Comparison of ENCODE assay signal across 19 cellular contexts in the genomic region with DNA sequence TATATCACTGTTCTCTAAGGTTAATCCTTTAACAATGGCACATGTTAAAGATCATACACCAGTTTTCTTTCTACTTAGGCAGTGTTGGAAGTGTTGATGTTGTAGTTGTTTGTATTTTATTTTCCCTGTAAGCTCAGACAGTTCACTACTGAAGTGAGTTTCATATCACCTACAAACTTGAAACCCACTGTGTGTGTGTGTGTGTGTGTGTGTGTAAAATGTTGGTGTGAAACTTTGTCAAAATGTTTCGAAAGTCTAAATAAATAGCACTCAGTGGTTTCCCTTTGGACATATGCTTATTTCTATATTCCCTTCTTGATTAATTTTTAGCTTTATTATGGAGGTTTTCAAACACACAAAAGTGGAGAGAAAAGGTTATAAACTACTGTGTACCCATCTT.
"Had no signal": no experiment of that assay in that cellular context is flagged by ENCODE, and none has a peak within 500 bp of the region (broad histone marks: within the 10 kb centered on the region; RNA-seq: fewer than 3 reads in every experiment).

No MANE protein-coding gene starts in this region.

- H3K27ac Mint-ChIP-seq: activated naive CD4-positive, alpha-beta T cell treated with anti-CD3 and anti-CD28 coated beads, Interleukin-2, amount 50 U/mL, for 72 hours; dendritic cell treated with granulocyte-macrophage colony-stimulating factor and Interleukin-4, amounts not matched to agents 40 ng/mL and 50 ng/mL, for 4 days; mesothelial cell of epicardium; natural killer cell; stimulated activated naive B cell treated with anti-CD40 and anti-IgM and Interleukin-4, amounts not matched to agents 10 μg/mL and 1 μg/mL and 100 μg/mL, for 72 hours had no signal

- H3K4me3 ChIP-seq: ovary, prostate gland, testis, vagina had no signal

- ATAC-seq: activated naive CD4-positive, alpha-beta T cell treated with anti-CD3 and anti-CD28 coated beads, Interleukin-2, amount 50 U/mL, for 72 hours; left lobe of liver; natural killer cell; stimulated activated naive B cell treated with anti-CD40 and anti-IgM and Interleukin-4, amounts not matched to agents 10 μg/mL and 1 μg/mL and 100 μg/mL, for 72 hours had no signal

- H3K9me3 ChIP-seq: ovary, prostate gland, testis, vagina had no signal

- H3K27ac ChIP-seq: brain microvascular endothelial cell, ovary, prostate gland, testis, vagina, WERI-Rb-1 had no signal

- H3K36me3 ChIP-seq: brain microvascular endothelial cell, ovary, prostate gland, vagina, WERI-Rb-1 had no signal

- H3K9me3 Mint-ChIP-seq: activated naive CD4-positive, alpha-beta T cell treated with anti-CD3 and anti-CD28 coated beads, Interleukin-2, amount 50 U/mL, for 72 hours; mesothelial cell of epicardium; natural killer cell; stimulated activated naive B cell treated with anti-CD40 and anti-IgM and Interleukin-4, amounts not matched to agents 10 μg/mL and 1 μg/mL and 100 μg/mL, for 72 hours had no signal

- H3K36me3 Mint-ChIP-seq: activated naive CD4-positive, alpha-beta T cell treated with anti-CD3 and anti-CD28 coated beads, Interleukin-2, amount 50 U/mL, for 72 hours; mesothelial cell of epicardium; natural killer cell; stimulated activated naive B cell treated with anti-CD40 and anti-IgM and Interleukin-4, amounts not matched to agents 10 μg/mL and 1 μg/mL and 100 μg/mL, for 72 hours had no signal

- DNase-seq: activated CD4-positive, alpha-beta T cell treated with anti-CD3 and anti-CD28 coated beads for 1 hour; activated CD4-positive, alpha-beta T cell treated with anti-CD3 and anti-CD28 coated beads, Interleukin-2, amount 50 U/mL, for 1 hour; activated T-cell treated with anti-CD3 and anti-CD28 coated beads, Interleukin-2, amount 50 U/mL, for 1 hour; effector CD8-positive, alpha-beta T cell; kidney; natural killer cell; stimulated activated CD4-positive, alpha-beta T cell treated with anti-CD3 and anti-CD28 coated beads, Interleukin-2, amount 100 ng/mL, for 48 hours; stimulated activated CD8-positive, alpha-beta memory T cell treated with anti-CD3 and anti-CD28 coated beads, Interleukin-4, amount 100 ng/mL, for 48 hours; stimulated activated naive B cell treated with anti-CD40 and anti-IgM and Interleukin-4, amounts not matched to agents 10 μg/mL and 1 μg/mL and 100 μg/mL, for 72 hours; testis; WERI-Rb-1 had no signal

- H3K27me3 ChIP-seq: brain microvascular endothelial cell, ovary, testis, vagina had no signal

- H3K4me1 ChIP-seq: prostate gland, testis had no signal

- H3K27me3 Mint-ChIP-seq: dendritic cell treated with granulocyte-macrophage colony-stimulating factor and Interleukin-4, amounts not matched to agents 40 ng/mL and 50 ng/mL, for 4 days; stimulated activated naive B cell treated with anti-CD40 and anti-IgM and Interleukin-4, amounts not matched to agents 10 μg/mL and 1 μg/mL and 100 μg/mL, for 72 hours had no signal

- H3K4me3 Mint-ChIP-seq: dendritic cell treated with granulocyte-macrophage colony-stimulating factor and Interleukin-4, amounts not matched to agents 40 ng/mL and 50 ng/mL, for 4 days; mesothelial cell of epicardium; natural killer cell; stimulated activated naive B cell treated with anti-CD40 and anti-IgM and Interleukin-4, amounts not matched to agents 10 μg/mL and 1 μg/mL and 100 μg/mL, for 72 hours had no signal
